28 cellular contexts compared by ENCODE assay signal in genomic region chr1:168064216-168064615, GRCh38.
"Had no signal": no experiment of that assay in that cellular context is flagged by ENCODE, and none has a peak within 500 bp of the region (broad histone marks: within the 10 kb centered on the region; RNA-seq: fewer than 3 reads in every experiment).

No MANE protein-coding gene starts in this region.

- ATAC-seq: naive thymus-derived CD8-positive, alpha-beta T cell; natural killer cell treated with Interleukin-12 subunit alpha and Interleukin-12 subunit beta and Interleukin-15 and Interleukin-18, amount 100 ng/mL, for 72 hours; psoas muscle; right cardiac atrium; right lobe of liver; stimulated activated effector memory CD8-positive, alpha-beta T cell treated with anti-CD3 and anti-CD28 coated beads, Interleukin-12 subunit alpha, Interleukin-12 subunit beta, amount 100 ng/mL, for 72 hours; stimulated activated naive B cell treated with anti-CD40 and anti-IgM and Interleukin-4, amounts not matched to agents 10 μg/mL and 1 μg/mL and 100 μg/mL, for 72 hours had no signal

- H3K79me2 ChIP-seq: parathyroid adenoma had no signal

- DNase-seq: naive thymus-derived CD8-positive, alpha-beta T cell; nephron progenitor cell; nucleus accumbens; ovary; posterior cingulate gyrus; psoas muscle; right cardiac atrium; right lobe of liver; sigmoid colon; small intestine; stimulated activated CD4-positive, alpha-beta T cell treated with anti-CD3 and anti-CD28 coated beads, Interleukin-15, amount 100 ng/mL, for 24 hours; stimulated activated CD4-positive, alpha-beta T cell treated with anti-CD3 and anti-CD28 coated beads, Interleukin-2, amount 100 ng/mL, for 24 hours; stimulated activated CD4-positive, alpha-beta T cell treated with anti-CD3 and anti-CD28 coated beads, Interleukin-2, amount 100 ng/mL, for 48 hours; stimulated activated CD4-positive, alpha-beta T cell treated with anti-CD3 and anti-CD28 coated beads, Interleukin-4, amount 100 ng/mL, for 24 hours; stimulated activated naive B cell treated with anti-CD40 and anti-IgM and Interleukin-4, amounts not matched to agents 10 μg/mL and 1 μg/mL and 100 μg/mL, for 72 hours; stimulated activated naive CD4-positive, alpha-beta T cell treated with Interleukin-2 at 50 U/mL for 16 hours; stomach; thyroid gland; trophoblast cell; upper lobe of left lung had no signal

- H3K9ac ChIP-seq: parathyroid adenoma had no signal

- H3K4me3 ChIP-seq: ovary, psoas muscle, right lobe of liver, sigmoid colon, stomach, thoracic aorta, thyroid gland, tibial nerve, upper lobe of left lung, vagina had no signal

- FAIRE-seq: small intestine, urothelium cell line had no signal

- H3K9me3 ChIP-seq: neutrophil, ovary, psoas muscle, right lobe of liver, sigmoid colon, stomach, thoracic aorta, thyroid gland, tibial nerve, upper lobe of left lung, vagina had no signal

- H3K27ac ChIP-seq: neutrophil, ovary, parathyroid adenoma, psoas muscle, right lobe of liver, sigmoid colon, stomach, thoracic aorta, thyroid gland, tibial nerve, upper lobe of left lung, vagina had no signal

- H3K36me3 ChIP-seq: ovary had no signal

- H2AFZ ChIP-seq: parathyroid adenoma had no signal

- H3K4me1 ChIP-seq: parathyroid adenoma, psoas muscle, right lobe of liver, sigmoid colon, stomach, thyroid gland, tibial nerve, upper lobe of left lung, vagina had no signal

- H3K27me3 ChIP-seq: neutrophil, ovary, right lobe of liver, sigmoid colon, stomach, thyroid gland, tibial nerve, upper lobe of left lung, vagina had no signal
